ENCODE assay signal across 36 cellular contexts in the genomic region with DNA sequence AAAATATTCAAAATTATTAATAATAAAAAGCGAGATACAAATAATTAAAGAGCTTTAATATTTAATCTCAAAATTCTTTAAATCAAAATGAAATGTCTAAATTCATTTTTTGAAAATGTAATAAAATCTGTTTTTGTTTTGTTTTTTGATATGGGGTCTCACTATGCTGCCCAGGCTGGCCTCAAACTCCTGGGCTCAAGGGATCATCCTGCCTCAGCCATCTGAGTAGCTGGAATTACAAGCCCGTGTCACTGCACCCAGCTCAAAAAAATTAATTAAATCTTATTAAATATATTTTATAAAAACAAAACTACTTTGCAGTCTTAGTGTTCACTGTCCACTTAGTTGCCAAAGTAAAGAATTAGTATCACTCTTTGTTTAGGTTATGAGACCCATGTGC. TPM values are rescaled to one million over a fixed set of nuclear protein-coding genes. Genes with fewer than 3 reads are reported as not detected.
DNase-seq lines count a peak whose midpoint lies in the region; ATAC-seq, FAIRE-seq and TF ChIP-seq lines count a peak whose summit lies in the region.
"Had no signal": no experiment of that assay in that cellular context is flagged by ENCODE, and none has a peak within 500 bp of the region (broad histone marks: within the 10 kb centered on the region; RNA-seq: fewer than 3 reads in every experiment).

No MANE protein-coding gene starts in this region.

- H3K36me3 ChIP-seq in HepG2 (replicated peaks in 1 of 2; ENCODE audit: control insufficient read depth in 1 of 2, insufficient read depth in 2 of 2, low read length in 2 of 2): peaks cover 0 to 10% of the 10 kb centered on the region in 2 experiments; a peak in 4 of 5 replicates
- H3K36me3 ChIP-seq in right lobe of liver: peaks cover 4 to 31% (median 16%) of the 10 kb centered on the region in 4 donors
- H3K36me3 ChIP-seq in K562 (ENCODE audit: control insufficient read depth, insufficient read depth, low read length): peaks cover 24% of the 10 kb centered on the region; the same call in 2 of the 3 replicates
- H3K36me3 ChIP-seq in hepatocyte (replicated peaks; ENCODE audit: insufficient read depth, low read depth): no peaks in the 10 kb centered on the region
- H3K36me3 ChIP-seq: BE2C had no signal

- no peak for TF ChIP-seq POLR2A in HepG2 (IDR thresholded peaks at IDR 0.05; ENCODE audit: insufficient read depth in 1 of 2, low read depth in 2 of 2, low read length in 2 of 2)
- no peak for TF ChIP-seq POLR2A in right lobe of liver (IDR thresholded peaks at IDR 0.05)
- TF ChIP-seq POLR2A in K562 (conservative IDR thresholded peaks at IDR 0.05): no peak

- CTCF ChIA-PET in HepG2 (lab: Yijun Ruan, JAX; ENCODE audit: low intra/inter-chr PET ratio, low total read pairs): no interaction called here
- CTCF ChIA-PET in K562 (lab: Yijun Ruan, JAX; ENCODE audit: low intra/inter-chr PET ratio): no interaction called here

- H2AFZ ChIP-seq in HepG2 (ENCODE audit: low read length) (no peak overlapping the region), K562 (ENCODE audit: low read depth, low read length) (no peak overlapping the region), hepatocyte (no peak overlapping the region)

- DNase-seq in HepG2 (ENCODE audit: low spot score) (no peak), right lobe of liver (no peak), K562 (ENCODE audit: extremely low read depth in 1 of 4, low spot score in 3 of 4) (no peak), hepatocyte (ENCODE audit: low spot score) (no peak), AG08395 (ENCODE audit: low spot score) (no peak), nephron progenitor cell (no peak), DMS114 treated with DMSO at 0.1 percent for 48 hours (lab: John Stamatoyannopoulos, UW; ENCODE audit: unreplicated experiment) (no peak)
- DNase-seq: 8988T; ACHN; AML-193; BE2C; C1 segment of cervical spinal cord; Caco-2; Calu3; CD4-positive, alpha-beta memory T cell; CD4-positive, alpha-beta T cell; CD4-positive, CD25-positive, alpha-beta regulatory T cell; CD8-positive, alpha-beta memory T cell; CD8-positive, alpha-beta T cell; COR-L47; DMS 273 treated with DMSO at 0.1 percent for 48 hours; DMS153; DMS53; DMS79; DMS79 treated with DMSO at 0.1 percent for 48 hours; DND-41; EL had no signal

- no peak overlapping the region for H3K4me3 ChIP-seq in HepG2 (replicated peaks in 1 of 3; ENCODE audit: insufficient read depth in 1 of 3, low read depth in 2 of 3, low read length in 3 of 3)
- H3K4me3 ChIP-seq in right lobe of liver: no peak overlapping the region
- no peak overlapping the region for H3K4me3 ChIP-seq in K562
- no peak overlapping the region for H3K4me3 ChIP-seq in hepatocyte
- H3K4me3 ChIP-seq: A549; BLaER1; BLaER1 treated with 17β-estradiol and CSF1 and Interleukin-3, amounts not matched to agents 10 nM and 100 nM had no signal

- no peaks in the 10 kb centered on the region for H3K9me3 Mint-ChIP-seq in nephron progenitor cell
- H3K9me3 Mint-ChIP-seq: CD14-positive monocyte; CD4-positive, alpha-beta T cell; CD8-positive, alpha-beta memory T cell; CD8-positive, alpha-beta T cell had no signal

- H3K4me2 ChIP-seq in HepG2 (ENCODE audit: low read depth, low read length) (no peak overlapping the region), K562 (ENCODE audit: insufficient read depth, low read length) (no peak overlapping the region), hepatocyte (no peak overlapping the region)
- H3K4me2 ChIP-seq: A549; BLaER1; BLaER1 treated with 17β-estradiol and CSF1 and Interleukin-3, amounts not matched to agents 10 nM and 100 nM had no signal

- TF ChIP-seq CTCF in HepG2 (CRISPR knock-in tag; IDR thresholded peaks at IDR 0.05): no peak
- TF ChIP-seq CTCF in right lobe of liver (IDR thresholded peaks at IDR 0.05): no peak
- TF ChIP-seq CTCF in K562 (IDR thresholded peaks at IDR 0.05 in 2 of 3, conservative IDR thresholded peaks at IDR 0.05 in 1 of 3; ENCODE audit: insufficient read depth in 2 of 3, low read depth in 1 of 3, low read length in 3 of 3): no peak
- no peak for TF ChIP-seq CTCF in hepatocyte (IDR thresholded peaks at IDR 0.05; ENCODE audit: poor library complexity)
- TF ChIP-seq CTCF in nephron progenitor cell (IDR thresholded peaks at IDR 0.05): no peak

- H3K79me2 ChIP-seq in HepG2 (ENCODE audit: insufficient read depth, low read length): no peaks in the 10 kb centered on the region
- H3K79me2 ChIP-seq in K562 (ENCODE audit: control insufficient read depth, insufficient read depth, low read length): no peaks in the 10 kb centered on the region
- H3K79me2 ChIP-seq in hepatocyte: no peaks in the 10 kb centered on the region

- H3K9me3 ChIP-seq in HepG2 (ENCODE audit: low read length) (no peaks in the 10 kb centered on the region), right lobe of liver (no peaks in the 10 kb centered on the region), K562 (replicated peaks; ENCODE audit: control insufficient read depth, insufficient read depth, low read depth, low read length) (no peaks in the 10 kb centered on the region), hepatocyte (ENCODE audit: low read depth) (no peaks in the 10 kb centered on the region)
- H3K9me3 ChIP-seq: A549, BE2C, Caco-2 had no signal

- 93% methylated on average over 2 of the region's 2 CpGs for WGBS in HepG2 (ENCODE audit: low lambda C conversion rate)
- 92% methylated on average over 2 of the region's 2 CpGs for WGBS in right lobe of liver (ENCODE audit: insufficient coverage, low coverage, low lambda C conversion rate, missing lambda C conversion rate)
- 50% methylated on average over 2 of the region's 2 CpGs for WGBS in K562 (ENCODE audit: insufficient coverage, low coverage, missing lambda C conversion rate)
- WGBS in hepatocyte (ENCODE audit: low lambda C conversion rate, missing lambda C conversion rate): 93% methylated on average over 2 of the region's 2 CpGs

- H3K27ac ChIP-seq in HepG2 (ENCODE audit: extremely low read length, insufficient read depth, low read length) (no peak overlapping the region), right lobe of liver (no peak overlapping the region), K562 (ENCODE audit: extremely low read depth, low read depth, low read length) (no peak overlapping the region), hepatocyte (peak overlapping the region; percentile 73)
- H3K27ac ChIP-seq: 22Rv1; A549; BLaER1; BLaER1 treated with 17β-estradiol and CSF1 and Interleukin-3, amounts not matched to agents 10 nM and 100 nM; C4-2B had no signal

- no peak overlapping the region for H3K4me3 Mint-ChIP-seq in nephron progenitor cell
- H3K4me3 Mint-ChIP-seq: B cell; CD14-positive monocyte; CD4-positive, alpha-beta memory T cell; CD4-positive, alpha-beta T cell; CD4-positive, CD25-positive, alpha-beta regulatory T cell; CD8-positive, alpha-beta memory T cell; CD8-positive, alpha-beta T cell had no signal

- H3K9me2 ChIP-seq in hepatocyte (replicated peaks; ENCODE audit: insufficient read depth): no peaks in the 10 kb centered on the region

- no peaks in the 10 kb centered on the region for H3K9me1 ChIP-seq in K562 (ENCODE audit: control insufficient read depth, insufficient read depth, low read length)

- in situ Hi-C loops in HepG2 (cut with HindIII; ENCODE audit: extremely low pct_ligation_motif_present, low pct_unique_long_range_greater_than_20kb) (no loop called here), K562 (cut with MboI) (no loop called here)

- TF ChIP-seq RAD21 in HepG2 (CRISPR knock-in tag; IDR thresholded peaks at IDR 0.05) (no peak), K562 (CRISPR knock-in tag; conservative IDR thresholded peaks at IDR 0.05 in 1 of 2, IDR thresholded peaks at IDR 0.05 in 1 of 2) (no peak)

- ATAC-seq in HepG2 (no peak), right lobe of liver (no peak), K562 (no peak)
- ATAC-seq: CD8-positive, alpha-beta T cell had no signal

- H3K36me3 Mint-ChIP-seq in nephron progenitor cell (ENCODE audit: low read depth): peaks cover 25% of the 10 kb centered on the region

- peaks cover 7% of the 10 kb centered on the region for H3K27me3 Mint-ChIP-seq in nephron progenitor cell (ENCODE audit: low read depth, poor library complexity)
- H3K27me3 Mint-ChIP-seq: B cell; CD4-positive, alpha-beta memory T cell; CD4-positive, alpha-beta T cell; CD4-positive, CD25-positive, alpha-beta regulatory T cell; CD8-positive, alpha-beta memory T cell had no signal

- H3K4me1 ChIP-seq in HepG2 (ENCODE audit: insufficient read depth, low read length) (peaks cover 32% of the 10 kb centered on the region), right lobe of liver (no peaks in the 10 kb centered on the region), K562 (replicated peaks in 1 of 2; ENCODE audit: control insufficient read depth in 2 of 2, insufficient read depth in 2 of 2, low read length in 2 of 2) (no peaks in the 10 kb centered on the region), hepatocyte (ENCODE audit: insufficient read depth) (peaks cover 14% of the 10 kb centered on the region)
- H3K4me1 ChIP-seq: A549; BE2C; BLaER1; BLaER1 treated with 17β-estradiol and CSF1 and Interleukin-3, amounts not matched to agents 10 nM and 100 nM had no signal

- H3K27me3 ChIP-seq in HepG2 (ENCODE audit: control insufficient read depth in 1 of 2, insufficient read depth in 2 of 2, low read length in 2 of 2) (no peaks in the 10 kb centered on the region), right lobe of liver (no peaks in the 10 kb centered on the region), K562 (ENCODE audit: control insufficient read depth in 2 of 2, insufficient read depth in 2 of 2, low read length in 2 of 2) (no peaks in the 10 kb centered on the region), hepatocyte (no peaks in the 10 kb centered on the region)
- H3K27me3 ChIP-seq: BE2C; BLaER1; BLaER1 treated with 17β-estradiol and CSF1 and Interleukin-3, amounts not matched to agents 10 nM and 100 nM had no signal

- intact Hi-C loops in HepG2 (cut with micrococcal nuclease; ENCODE audit: unreplicated experiment): no loop called here
- intact Hi-C loops in right lobe of liver (cut with DNase I): no loop called here
- intact Hi-C loops in K562 (cut with micrococcal nuclease): no loop called here

- FAIRE-seq in HepG2 (lab: Jason Lieb, UNC) (no peak), K562 (lab: Jason Lieb, UNC) (no peak), colon (lab: Jason Lieb, UNC) (peak; percentile 36)
- FAIRE-seq: A549, D721Med had no signal

- BruUV-seq in HepG2 (replicated peaks; lab: Mats Ljungman, UMichigan) (no TSS peak), K562 (replicated peaks; lab: Mats Ljungman, UMichigan) (no TSS peak)

- H3K9ac ChIP-seq in HepG2 (ENCODE audit: insufficient read depth, low read depth, low read length) (no peak overlapping the region), K562 (ENCODE audit: insufficient read depth in 1 of 2, low read depth in 2 of 2, low read length in 2 of 2) (no peak overlapping the region)
- H3K9ac ChIP-seq: BLaER1; BLaER1 treated with 17β-estradiol and CSF1 and Interleukin-3, amounts not matched to agents 10 nM and 100 nM had no signal

- H4K20me1 ChIP-seq in HepG2 (ENCODE audit: insufficient read depth, low read length): no peaks in the 10 kb centered on the region
- no peaks in the 10 kb centered on the region for H4K20me1 ChIP-seq in K562 (replicated peaks; ENCODE audit: control insufficient read depth, insufficient read depth, low read length)
- no peaks in the 10 kb centered on the region for H4K20me1 ChIP-seq in hepatocyte (ENCODE audit: insufficient read depth, poor library complexity, severe bottlenecking)
- H4K20me1 ChIP-seq: BLaER1; BLaER1 treated with 17β-estradiol and CSF1 and Interleukin-3, amounts not matched to agents 10 nM and 100 nM had no signal

- H3K27ac Mint-ChIP-seq in nephron progenitor cell: no peak overlapping the region
- H3K27ac Mint-ChIP-seq: B cell; CD4-positive, alpha-beta memory T cell; CD4-positive, alpha-beta T cell; CD4-positive, CD25-positive, alpha-beta regulatory T cell; CD8-positive, alpha-beta T cell had no signal

- no peaks in the 10 kb centered on the region for H3K4me1 Mint-ChIP-seq in nephron progenitor cell
- H3K4me1 Mint-ChIP-seq: B cell; CD14-positive monocyte; CD4-positive, alpha-beta memory T cell; CD4-positive, CD25-positive, alpha-beta regulatory T cell; CD8-positive, alpha-beta memory T cell had no signal

- POLR2A ChIA-PET in HepG2 (lab: Yijun Ruan, JAX) (interaction anchor here (0.9 kb wide), 1 partner anchor 132 kb away, joined by 3 read pairs; no protein-coding TSS in a partner anchor), K562 (lab: Yijun Ruan, JAX) (no interaction called here)

- TF ChIP-seq EP300 in HepG2 (IDR thresholded peaks at IDR 0.05; ENCODE audit: low read depth in 2 of 2, low read length in 2 of 2): no peak
- TF ChIP-seq EP300 in HepG2 (CRISPR knock-in tag; IDR thresholded peaks at IDR 0.05; ENCODE audit: borderline replicate concordance): no peak
- no peak for TF ChIP-seq EP300 in K562 (IDR thresholded peaks at IDR 0.05; ENCODE audit: low read length)

RNA-seq across cellular contexts. Expression of a gene that starts 38.4 kb away (rescaled TPM):
- total RNA-seq in HepG2 (2016; rRNA removed; fragmentation: Illumina TruSeq; extraction: Trizol) (75.0 and 94.1 TPM in 2 replicates), right lobe of liver (100 to 1,000 TPM; 164 to 250 (median 219) TPM), K562 (2014; rRNA removed) (89.0 and 100 TPM in 2 replicates), K562 (2014; rRNA removed; fragmentation: Illumina TruSeq; extraction: Trizol) (51.1 and 66.8 TPM in 2 replicates), K562 (2015; rRNA removed; fragmentation: Illumina TruSeq; extraction: Trizol) (103 and 107 TPM in 2 replicates), K562 (2021) (117 and 121 TPM in 2 replicates), hepatocyte (58.0 and 235 TPM in 2 replicates)
- total RNA-seq in HepG2 (2016; cell fraction: cytosol; rRNA removed; fragmentation: Illumina TruSeq; extraction: Trizol; ENCODE audit: low read depth): 27.3 and 29.8 TPM in 2 replicates
- 73.4 and 102 TPM in 2 replicates for total RNA-seq in HepG2 (2016; cell fraction: insoluble cytoplasmic fraction; rRNA removed; fragmentation: Illumina TruSeq; extraction: Trizol)
- 34.1 and 35.6 TPM in 2 replicates for total RNA-seq in HepG2 (2016; cell fraction: membrane; rRNA removed; fragmentation: Illumina TruSeq; extraction: Trizol)
- 43.8 and 46.1 TPM in 2 replicates for total RNA-seq in HepG2 (2016; cell fraction: nucleus; rRNA removed; fragmentation: Illumina TruSeq; extraction: Trizol)
- polyA plus RNA-seq in HepG2 (2011; rRNA removed) (36.6 and 52.3 TPM in 2 replicates), K562 (2011; rRNA removed) (64.8 and 69.7 TPM in 2 replicates), K562 (2014; fragmentation: Illumina TruSeq; extraction: Trizol) (122 and 129 TPM in 2 replicates), K562 (2014; fragmentation: Nextera tagmentation; extraction: Ambion mirVana) (100 to 1,000 TPM; 302 to 310 TPM), K562 (2014; rRNA removed) (80.7 and 95.4 TPM in 2 replicates), hepatocyte (88.1 and 90.5 TPM in 2 replicates)
- 38.0 and 43.2 TPM in 2 replicates for polyA plus RNA-seq in HepG2 (2011; cell fraction: cytosol; rRNA removed)
- 56.1 and 84.1 TPM in 2 replicates for polyA plus RNA-seq in HepG2 (2011; cell fraction: nucleus; rRNA removed)
- polyA plus RNA-seq in HepG2 (2012): 47.4 and 51.9 TPM in 2 replicates
- polyA plus RNA-seq in HepG2 (2016; cell fraction: cytosol; fragmentation: Illumina TruSeq; extraction: Trizol; ENCODE audit: low read depth): 29.3 and 29.7 TPM in 2 replicates
- 90.8 and 98.1 TPM in 2 replicates for polyA plus RNA-seq in HepG2 (2016; cell fraction: insoluble cytoplasmic fraction; fragmentation: Illumina TruSeq; extraction: Trizol; ENCODE audit: low read depth)
- polyA plus RNA-seq in HepG2 (2016; cell fraction: membrane; fragmentation: Illumina TruSeq; extraction: Trizol; ENCODE audit: low read depth): 27.0 and 31.7 TPM in 2 replicates
- 51.2 and 62.5 TPM in 2 replicates for polyA plus RNA-seq in HepG2 (2016; cell fraction: nucleus; fragmentation: Illumina TruSeq; extraction: Trizol; ENCODE audit: insufficient read depth, low read depth)
- polyA minus RNA-seq in HepG2 (2011; rRNA and poly(A)+ RNA removed; ENCODE audit: low replicate concordance): 32.6 and 139 TPM in 2 replicates
- 38.0 and 39.1 TPM in 2 replicates for polyA minus RNA-seq in HepG2 (2011; cell fraction: cytosol; rRNA and poly(A)+ RNA removed)
- 33.9 and 43.5 TPM in 2 replicates for polyA minus RNA-seq in HepG2 (2011; cell fraction: nucleus; rRNA and poly(A)+ RNA removed)
- total RNA-seq in K562 (2011; cell fraction: chromatin; rRNA removed; ENCODE audit: low replicate concordance): 56.0 and 108 TPM in 2 replicates
- total RNA-seq in K562 (2011; cell fraction: nucleolus; rRNA removed): 63.9 and 67.4 TPM in 2 replicates
- 79.6 and 83.7 TPM in 2 replicates for total RNA-seq in K562 (2011; cell fraction: nucleoplasm; rRNA removed)
- 77.3 and 116 TPM in 2 replicates for polyA plus RNA-seq in K562 (2011; cell fraction: cytosol; rRNA removed)
- 114 and 173 TPM in 2 replicates for polyA plus RNA-seq in K562 (2011; cell fraction: nucleus; rRNA removed)
- polyA plus RNA-seq in K562 (2012): 158 and 187 TPM in 2 replicates
- polyA minus RNA-seq in K562 (2011; rRNA and poly(A)+ RNA removed): 80.7 and 150 TPM in 2 replicates
- 62.9 and 87.4 TPM in 2 replicates for polyA minus RNA-seq in K562 (2011; cell fraction: cytosol; rRNA and poly(A)+ RNA removed)
- 44.5 and 46.4 TPM in 2 replicates for polyA minus RNA-seq in K562 (2011; cell fraction: nucleus; rRNA and poly(A)+ RNA removed)
